In genomic region chr1:29685387-29685786, GRCh38 we compare ENCODE assay signal across 17 cellular contexts.
"Had no signal": no experiment of that assay in that cellular context is flagged by ENCODE, and none has a peak within 500 bp of the region (broad histone marks: within the 10 kb centered on the region; RNA-seq: fewer than 3 reads in every experiment).

No MANE protein-coding gene starts in this region.

- H3K4me3 ChIP-seq: dorsolateral prefrontal cortex, esophagus squamous epithelium, left ventricle myocardium inferior, tibial artery had no signal

- H3K27ac Mint-ChIP-seq: activated naive CD8-positive, alpha-beta T cell treated with anti-CD3 and anti-CD28 coated beads for 36 hours had no signal

- H3K4me3 Mint-ChIP-seq: activated naive CD8-positive, alpha-beta T cell treated with anti-CD3 and anti-CD28 coated beads for 36 hours; neural crest cell had no signal

- H3K9ac ChIP-seq: parathyroid adenoma, SK-N-SH had no signal

- H3K9me3 ChIP-seq: esophagus squamous epithelium, left ventricle myocardium inferior, SK-N-SH, tibial artery had no signal

- H3K27ac ChIP-seq: dorsolateral prefrontal cortex, esophagus squamous epithelium, left ventricle myocardium inferior, parathyroid adenoma, tibial artery, VCaP had no signal

- H3K79me2 ChIP-seq: parathyroid adenoma had no signal

- H3K4me2 ChIP-seq: SK-N-SH had no signal

- DNase-seq: activated CD4-positive, alpha-beta T cell treated with anti-CD3 and anti-CD28 coated beads for 4 hours; activated gamma-delta T cell treated with Interleukin-2 at 50 U/mL for 16 hours; activated naive CD8-positive, alpha-beta T cell treated with anti-CD3 and anti-CD28 coated beads for 36 hours; activated T-cell treated with anti-CD3 and anti-CD28 coated beads, Interleukin-2, amount 50 U/mL, for 1 hour; esophagus squamous epithelium; foreskin fibroblast; left ventricle myocardium inferior; mesenchymal stem cell; SK-N-SH; stimulated activated CD4-positive, alpha-beta T cell treated with anti-CD3 and anti-CD28 coated beads, Interleukin-15, amount 100 ng/mL, for 24 hours; stimulated activated CD4-positive, alpha-beta T cell treated with anti-CD3 and anti-CD28 coated beads, Interleukin-4, amount 100 ng/mL, for 4 hours; T-helper 1 cell had no signal

- H3K36me3 Mint-ChIP-seq: activated naive CD8-positive, alpha-beta T cell treated with anti-CD3 and anti-CD28 coated beads for 36 hours had no signal

- H3K4me1 ChIP-seq: esophagus squamous epithelium, tibial artery had no signal

- H3K9me3 Mint-ChIP-seq: activated naive CD8-positive, alpha-beta T cell treated with anti-CD3 and anti-CD28 coated beads for 36 hours; neural crest cell had no signal

- H2AFZ ChIP-seq: parathyroid adenoma had no signal
